In genomic region chr16:84643180-84643583, GRCh38 we compare ENCODE assay signal across 10 cellular contexts. TPM values are rescaled to one million over a fixed set of nuclear protein-coding genes. Genes with fewer than 3 reads are reported as not detected.
DNase-seq lines count a peak whose midpoint lies in the region; ATAC-seq and TF ChIP-seq lines count a peak whose summit lies in the region.
"Had no signal": no experiment of that assay in that cellular context is flagged by ENCODE, and none has a peak within 500 bp of the region (broad histone marks: within the 10 kb centered on the region; RNA-seq: fewer than 3 reads in every experiment).

No MANE protein-coding gene starts in this region.

- H3K27me3 Mint-ChIP-seq in activated naive CD4-positive, alpha-beta T cell treated with anti-CD3 and anti-CD28 coated beads, Interleukin-2, amount 10 ng/mL, durations not matched to agents 7 days and 5 days = peaks cover 59% of the 10 kb centered on the region

- peaks cover 49% of the 10 kb centered on the region for H3K4me1 Mint-ChIP-seq in activated naive CD4-positive, alpha-beta T cell treated with anti-CD3 and anti-CD28 coated beads, Interleukin-2, amount 10 ng/mL, durations not matched to agents 7 days and 5 days

- ATAC-seq in upper lobe of left lung (ENCODE audit: low FRiP score in 2 of 2) (peak; percentile 47 to 85), HG03342 (IDR thresholded peaks at IDR 0.05; ENCODE audit: unreplicated experiment) (no peak)
- ATAC-seq: activated naive CD8-positive, alpha-beta T cell treated with anti-CD3 and anti-CD28 coated beads, Interleukin-2, amount 50 U/mL, for 24 hours had no signal

- TF ChIP-seq POLR2A in upper lobe of left lung (IDR thresholded peaks at IDR 0.05) = no peak

- H3K27ac Mint-ChIP-seq in activated naive CD4-positive, alpha-beta T cell treated with anti-CD3 and anti-CD28 coated beads, Interleukin-2, amount 10 ng/mL, durations not matched to agents 7 days and 5 days = no peak overlapping the region
- H3K27ac Mint-ChIP-seq: activated naive CD8-positive, alpha-beta T cell treated with anti-CD3 and anti-CD28 coated beads, Interleukin-2, amount 50 U/mL, for 24 hours had no signal

- peak; percentile 10 for DNase-seq in DMS53 (lab: John Stamatoyannopoulos, UW)
- no peak for DNase-seq in DMS53 treated with DMSO at 0.1 percent for 48 hours (lab: John Stamatoyannopoulos, UW; ENCODE audit: unreplicated experiment)
- DNase-seq in adipocyte (ENCODE audit: low read depth) = peak; percentile 95
- peak; percentile 56 for DNase-seq in kidney epithelial cell (ENCODE audit: low read depth)
- peak in 1 of 2 donors; percentile 40 for DNase-seq in upper lobe of left lung
- DNase-seq in stimulated activated CD4-positive, alpha-beta T cell treated with anti-CD3 and anti-CD28 coated beads, Interleukin-2, amount 100 ng/mL, for 24 hours = no peak
- no peak for DNase-seq in activated naive CD4-positive, alpha-beta T cell treated with anti-CD3 and anti-CD28 coated beads, Interleukin-2, amount 10 ng/mL, durations not matched to agents 7 days and 5 days
- DNase-seq: activated naive CD8-positive, alpha-beta T cell treated with anti-CD3 and anti-CD28 coated beads, Interleukin-2, amount 50 U/mL, for 24 hours had no signal

- TF ChIP-seq CTCF in kidney epithelial cell (IDR thresholded peaks at IDR 0.05; ENCODE audit: insufficient read depth, low read length, poor library complexity, severe bottlenecking) = no peak
- TF ChIP-seq CTCF in upper lobe of left lung (IDR thresholded peaks at IDR 0.05) = no peak

- no peaks in the 10 kb centered on the region for H3K27me3 ChIP-seq in adipocyte (replicated peaks; ENCODE audit: control insufficient read depth, insufficient read depth, low read length)
- H3K27me3 ChIP-seq in kidney epithelial cell (ENCODE audit: control insufficient read depth, insufficient read depth, low read length) = no peaks in the 10 kb centered on the region
- no peaks in the 10 kb centered on the region for H3K27me3 ChIP-seq in upper lobe of left lung

- H3K27ac ChIP-seq in upper lobe of left lung = peak overlapping the region in 2 of 4 donors; percentile 37 to 52
- H3K27ac ChIP-seq: 22Rv1 had no signal

- H3K36me3 ChIP-seq in adipocyte (ENCODE audit: control insufficient read depth, insufficient read depth, low read length, severe bottlenecking) (no peaks in the 10 kb centered on the region), kidney epithelial cell (ENCODE audit: control insufficient read depth, insufficient read depth, low read length) (no peaks in the 10 kb centered on the region), upper lobe of left lung (no peaks in the 10 kb centered on the region)

- 46 to 59% methylated on average over 4 to 8 of the region's 8 CpGs for WGBS in upper lobe of left lung, 2 donors

- H3K36me3 Mint-ChIP-seq in activated naive CD4-positive, alpha-beta T cell treated with anti-CD3 and anti-CD28 coated beads, Interleukin-2, amount 10 ng/mL, durations not matched to agents 7 days and 5 days = no peaks in the 10 kb centered on the region

- H3K4me1 ChIP-seq in adipocyte (ENCODE audit: control insufficient read depth, insufficient read depth, low read length) (peaks cover 29% of the 10 kb centered on the region), upper lobe of left lung (peaks cover 20 to 33% (median 28%) of the 10 kb centered on the region in 4 donors)

- H3K9me3 Mint-ChIP-seq in activated naive CD4-positive, alpha-beta T cell treated with anti-CD3 and anti-CD28 coated beads, Interleukin-2, amount 10 ng/mL, durations not matched to agents 7 days and 5 days = no peaks in the 10 kb centered on the region

- CTCF ChIA-PET in activated naive CD4-positive, alpha-beta T cell treated with anti-CD3 and anti-CD28 coated beads, Interleukin-2, amount 10 ng/mL, durations not matched to agents 7 days and 5 days (lab: Charles Lee) = interaction anchor here (0.9 kb wide), 1 partner anchor 137 kb away, joined by 3 read pairs; no protein-coding TSS in a partner anchor

- H3K9me3 ChIP-seq in adipocyte (ENCODE audit: control insufficient read depth, low read length) (no peaks in the 10 kb centered on the region), upper lobe of left lung (no peaks in the 10 kb centered on the region)

- peak overlapping the region; percentile 22 for H3K9ac ChIP-seq in adipocyte (ENCODE audit: low read length)

- no peak overlapping the region for H3K4me3 Mint-ChIP-seq in activated naive CD4-positive, alpha-beta T cell treated with anti-CD3 and anti-CD28 coated beads, Interleukin-2, amount 10 ng/mL, durations not matched to agents 7 days and 5 days
- H3K4me3 Mint-ChIP-seq: activated naive CD8-positive, alpha-beta T cell treated with anti-CD3 and anti-CD28 coated beads, Interleukin-2, amount 50 U/mL, for 24 hours had no signal

- H3K4me3 ChIP-seq in adipocyte (ENCODE audit: low read length) (no peak overlapping the region), kidney epithelial cell (ENCODE audit: low read depth, low read length) (no peak overlapping the region), upper lobe of left lung (no peak overlapping the region)

- TF ChIP-seq EP300 in upper lobe of left lung (IDR thresholded peaks at IDR 0.05) = no peak

RNA-seq across cellular contexts. Expression of gene KLHL36, which starts 5.1 kb away (rescaled TPM):
- total RNA-seq in kidney epithelial cell (78.5 and 105 TPM in 2 replicates), upper lobe of left lung (10 to 100 TPM; 44.1 to 92.2 (median 54.2) TPM)

RNA-seq across cellular contexts. Expression of gene COTL1, which starts 25.3 kb away (rescaled TPM):
- total RNA-seq in kidney epithelial cell = 210 TPM in 2 replicates
- total RNA-seq in upper lobe of left lung = 100 to 1,000 TPM in 2 of 6 donors, 10 to 100 TPM in 4; 31.6 to 256 (median 75.6) TPM

RNA-seq across cellular contexts. Expression of gene USP10, which starts 56.6 kb away (rescaled TPM):
- total RNA-seq in kidney epithelial cell = 57.6 and 67.8 TPM in 2 replicates
- total RNA-seq in upper lobe of left lung = 10 to 100 TPM; 40.9 to 64.7 (median 51.5) TPM

Comparison
In these comparisons a context has a peak if more than half of its experiments do, and no peak if none do; other contexts are left out.
1. DNase-seq: peak in DMS53 (single experiment), adipocyte (single experiment) and kidney epithelial cell (single experiment); none in DMS53 treated with DMSO at 0.1 percent for 48 hours (single experiment), stimulated activated CD4-positive, alpha-beta T cell treated with anti-CD3 and anti-CD28 coated beads, Interleukin-2, amount 100 ng/mL, for 24 hours (0 of 2) and activated naive CD4-positive, alpha-beta T cell treated with anti-CD3 and anti-CD28 coated beads, Interleukin-2, amount 10 ng/mL, durations not matched to agents 7 days and 5 days (single experiment).